ENCODE assay signal across 1 cellular context in the genomic region with DNA sequence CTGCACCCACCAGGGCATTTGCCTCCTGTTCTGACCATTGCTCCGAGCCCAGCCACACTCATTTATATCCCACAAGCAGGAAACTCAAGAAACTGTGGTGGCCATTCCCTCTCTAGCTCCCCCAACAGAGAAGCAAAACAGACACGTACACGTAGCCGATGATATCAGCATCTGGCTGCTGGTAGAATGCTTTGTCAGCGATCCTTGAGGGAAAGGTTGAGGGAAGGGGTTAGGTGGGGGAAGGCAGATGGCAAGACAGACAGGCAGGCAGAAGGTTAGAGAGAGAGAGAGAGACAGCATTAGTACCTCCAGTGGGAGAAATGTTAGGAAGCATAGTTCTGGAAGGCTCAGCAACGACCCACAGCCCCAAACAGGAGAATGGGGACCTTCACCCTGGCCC.
TF ChIP-seq lines count a peak whose summit lies in the region.

No MANE protein-coding gene starts in this region.

TF ChIP-seq in K562, 482 proteins besides CTCF, POLR2A, EP300 and RAD21 (continued from another document):
- TF ChIP-seq, protein P1, sequence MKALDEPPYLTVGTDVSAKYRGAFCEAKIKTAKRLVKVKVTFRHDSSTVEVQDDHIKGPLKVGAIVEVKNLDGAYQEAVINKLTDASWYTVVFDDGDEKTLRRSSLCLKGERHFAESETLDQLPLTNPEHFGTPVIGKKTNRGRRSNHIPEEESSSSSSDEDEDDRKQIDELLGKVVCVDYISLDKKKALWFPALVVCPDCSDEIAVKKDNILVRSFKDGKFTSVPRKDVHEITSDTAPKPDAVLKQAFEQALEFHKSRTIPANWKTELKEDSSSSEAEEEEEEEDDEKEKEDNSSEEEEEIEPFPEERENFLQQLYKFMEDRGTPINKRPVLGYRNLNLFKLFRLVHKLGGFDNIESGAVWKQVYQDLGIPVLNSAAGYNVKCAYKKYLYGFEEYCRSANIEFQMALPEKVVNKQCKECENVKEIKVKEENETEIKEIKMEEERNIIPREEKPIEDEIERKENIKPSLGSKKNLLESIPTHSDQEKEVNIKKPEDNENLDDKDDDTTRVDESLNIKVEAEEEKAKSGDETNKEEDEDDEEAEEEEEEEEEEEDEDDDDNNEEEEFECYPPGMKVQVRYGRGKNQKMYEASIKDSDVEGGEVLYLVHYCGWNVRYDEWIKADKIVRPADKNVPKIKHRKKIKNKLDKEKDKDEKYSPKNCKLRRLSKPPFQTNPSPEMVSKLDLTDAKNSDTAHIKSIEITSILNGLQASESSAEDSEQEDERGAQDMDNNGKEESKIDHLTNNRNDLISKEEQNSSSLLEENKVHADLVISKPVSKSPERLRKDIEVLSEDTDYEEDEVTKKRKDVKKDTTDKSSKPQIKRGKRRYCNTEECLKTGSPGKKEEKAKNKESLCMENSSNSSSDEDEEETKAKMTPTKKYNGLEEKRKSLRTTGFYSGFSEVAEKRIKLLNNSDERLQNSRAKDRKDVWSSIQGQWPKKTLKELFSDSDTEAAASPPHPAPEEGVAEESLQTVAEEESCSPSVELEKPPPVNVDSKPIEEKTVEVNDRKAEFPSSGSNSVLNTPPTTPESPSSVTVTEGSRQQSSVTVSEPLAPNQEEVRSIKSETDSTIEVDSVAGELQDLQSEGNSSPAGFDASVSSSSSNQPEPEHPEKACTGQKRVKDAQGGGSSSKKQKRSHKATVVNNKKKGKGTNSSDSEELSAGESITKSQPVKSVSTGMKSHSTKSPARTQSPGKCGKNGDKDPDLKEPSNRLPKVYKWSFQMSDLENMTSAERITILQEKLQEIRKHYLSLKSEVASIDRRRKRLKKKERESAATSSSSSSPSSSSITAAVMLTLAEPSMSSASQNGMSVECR (CRISPR knock-in tag; IDR thresholded peaks at IDR 0.05), result no peak
- no peak for TF ChIP-seq SRSF3 (IDR thresholded peaks at IDR 0.05; ENCODE audit: insufficient read depth, low read length)
- TF ChIP-seq, protein P2, sequence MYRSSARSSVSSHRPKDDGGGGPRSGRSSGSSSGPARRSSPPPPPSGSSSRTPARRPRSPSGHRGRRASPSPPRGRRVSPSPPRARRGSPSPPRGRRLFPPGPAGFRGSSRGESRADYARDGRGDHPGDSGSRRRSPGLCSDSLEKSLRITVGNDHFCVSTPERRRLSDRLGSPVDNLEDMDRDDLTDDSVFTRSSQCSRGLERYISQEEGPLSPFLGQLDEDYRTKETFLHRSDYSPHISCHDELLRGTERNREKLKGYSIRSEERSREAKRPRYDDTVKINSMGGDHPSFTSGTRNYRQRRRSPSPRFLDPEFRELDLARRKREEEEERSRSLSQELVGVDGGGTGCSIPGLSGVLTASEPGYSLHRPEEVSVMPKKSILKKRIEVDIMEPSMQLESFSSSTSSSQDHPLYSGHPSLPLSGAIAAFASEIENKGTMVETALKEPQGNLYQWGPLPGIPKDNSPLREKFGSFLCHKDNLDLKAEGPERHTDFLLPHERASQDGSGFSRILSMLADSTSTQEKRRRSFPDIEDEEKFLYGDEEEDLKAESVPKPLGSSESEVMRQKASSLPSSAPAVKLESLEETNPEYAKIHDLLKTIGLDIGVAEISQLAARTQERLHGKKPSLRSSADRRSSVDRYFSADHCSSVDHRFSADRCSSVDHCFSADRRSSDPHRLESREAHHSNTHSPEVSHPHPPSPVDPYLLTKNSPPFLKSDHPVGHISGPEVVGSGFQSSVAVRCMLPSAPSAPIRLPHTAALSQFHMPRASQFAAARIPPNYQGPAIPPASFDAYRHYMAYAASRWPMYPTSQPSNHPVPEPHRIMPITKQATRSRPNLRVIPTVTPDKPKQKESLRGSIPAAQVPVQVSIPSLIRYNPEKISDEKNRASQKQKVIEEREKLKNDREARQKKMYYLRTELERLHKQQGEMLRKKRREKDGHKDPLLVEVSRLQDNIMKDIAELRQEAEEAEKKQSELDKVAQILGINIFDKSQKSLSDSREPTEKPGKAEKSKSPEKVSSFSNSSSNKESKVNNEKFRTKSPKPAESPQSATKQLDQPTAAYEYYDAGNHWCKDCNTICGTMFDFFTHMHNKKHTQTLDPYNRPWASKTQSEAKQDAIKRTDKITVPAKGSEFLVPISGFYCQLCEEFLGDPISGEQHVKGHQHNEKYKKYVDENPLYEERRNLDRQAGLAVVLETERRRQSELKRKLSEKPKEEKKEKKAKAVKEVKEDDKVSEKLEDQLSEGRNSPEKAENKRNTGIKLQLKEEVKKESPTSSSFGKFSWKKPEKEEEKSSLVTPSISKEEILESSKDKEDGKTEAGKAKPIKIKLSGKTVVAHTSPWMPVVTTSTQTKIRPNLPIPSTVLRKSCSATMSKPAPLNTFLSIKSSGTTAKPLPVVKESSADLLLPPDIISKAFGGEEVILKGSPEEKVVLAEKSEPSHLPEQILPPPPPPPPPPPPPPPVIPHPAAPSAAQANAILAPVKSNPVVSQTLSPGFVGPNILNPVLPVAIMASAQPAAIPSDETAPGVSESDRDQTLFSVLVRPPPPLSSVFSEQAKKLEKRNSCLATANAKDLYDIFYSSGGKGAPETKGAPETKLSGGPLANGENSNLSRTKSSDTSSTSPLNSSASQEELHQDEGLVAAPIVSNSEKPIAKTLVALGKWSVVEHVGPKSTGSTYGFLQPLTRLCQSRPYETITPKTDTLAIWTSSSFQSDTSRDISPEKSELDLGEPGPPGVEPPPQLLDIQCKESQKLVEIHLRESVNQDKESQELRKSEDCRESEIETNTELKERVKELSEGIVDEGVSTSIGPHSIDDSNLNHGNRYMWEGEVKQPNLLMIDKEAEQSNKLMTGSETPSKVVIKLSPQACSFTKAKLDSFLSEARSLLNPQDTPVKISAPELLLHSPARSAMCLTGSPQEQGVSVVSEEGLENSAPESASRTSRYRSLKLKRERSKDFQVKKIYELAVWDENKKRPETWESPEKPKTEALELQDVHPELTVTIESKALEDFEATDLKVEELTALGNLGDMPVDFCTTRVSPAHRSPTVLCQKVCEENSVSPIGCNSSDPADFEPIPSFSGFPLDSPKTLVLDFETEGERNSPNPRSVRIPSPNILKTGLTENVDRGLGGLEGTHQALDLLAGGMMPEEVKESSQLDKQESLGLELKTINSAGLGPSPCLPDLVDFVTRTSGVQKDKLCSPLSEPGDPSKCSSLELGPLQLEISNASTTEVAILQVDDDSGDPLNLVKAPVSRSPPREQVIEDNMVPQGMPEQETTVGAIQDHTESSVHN (IDR thresholded peaks at IDR 0.05; ENCODE audit: borderline replicate concordance in 1 of 2, low read depth in 1 of 2), result 0 out of 4 replicates have a peak, but pooled peaks of 1 of the 2 experiments have one; percentile 62
- TF ChIP-seq ZNF232 (CRISPR knock-in tag; IDR thresholded peaks at IDR 0.05), result no peak
- TF ChIP-seq, protein P3, sequence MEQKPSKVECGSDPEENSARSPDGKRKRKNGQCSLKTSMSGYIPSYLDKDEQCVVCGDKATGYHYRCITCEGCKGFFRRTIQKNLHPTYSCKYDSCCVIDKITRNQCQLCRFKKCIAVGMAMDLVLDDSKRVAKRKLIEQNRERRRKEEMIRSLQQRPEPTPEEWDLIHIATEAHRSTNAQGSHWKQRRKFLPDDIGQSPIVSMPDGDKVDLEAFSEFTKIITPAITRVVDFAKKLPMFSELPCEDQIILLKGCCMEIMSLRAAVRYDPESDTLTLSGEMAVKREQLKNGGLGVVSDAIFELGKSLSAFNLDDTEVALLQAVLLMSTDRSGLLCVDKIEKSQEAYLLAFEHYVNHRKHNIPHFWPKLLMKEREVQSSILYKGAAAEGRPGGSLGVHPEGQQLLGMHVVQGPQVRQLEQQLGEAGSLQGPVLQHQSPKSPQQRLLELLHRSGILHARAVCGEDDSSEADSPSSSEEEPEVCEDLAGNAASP (IDR thresholded peaks at IDR 0.05), result no peak
- TF ChIP-seq NFXL1 (CRISPR knock-in tag; IDR thresholded peaks at IDR 0.05), result no peak
- peak; percentile 100 for TF ChIP-seq ZNF316 (IDR thresholded peaks at IDR 0.05)
- TF ChIP-seq ETV1 (tag; conservative IDR thresholded peaks at IDR 0.05; ENCODE audit: low read depth), result no peak
- peak in 1 of 2 experiments; percentile 46; a peak in 2 of 4 replicates for TF ChIP-seq RCOR1 (IDR thresholded peaks at IDR 0.05; ENCODE audit: borderline replicate concordance in 1 of 2, low read depth in 2 of 2, low read length in 2 of 2)
- TF ChIP-seq STAT5B (CRISPR knock-in tag; IDR thresholded peaks at IDR 0.05), result no peak
- TF ChIP-seq, protein P4, sequence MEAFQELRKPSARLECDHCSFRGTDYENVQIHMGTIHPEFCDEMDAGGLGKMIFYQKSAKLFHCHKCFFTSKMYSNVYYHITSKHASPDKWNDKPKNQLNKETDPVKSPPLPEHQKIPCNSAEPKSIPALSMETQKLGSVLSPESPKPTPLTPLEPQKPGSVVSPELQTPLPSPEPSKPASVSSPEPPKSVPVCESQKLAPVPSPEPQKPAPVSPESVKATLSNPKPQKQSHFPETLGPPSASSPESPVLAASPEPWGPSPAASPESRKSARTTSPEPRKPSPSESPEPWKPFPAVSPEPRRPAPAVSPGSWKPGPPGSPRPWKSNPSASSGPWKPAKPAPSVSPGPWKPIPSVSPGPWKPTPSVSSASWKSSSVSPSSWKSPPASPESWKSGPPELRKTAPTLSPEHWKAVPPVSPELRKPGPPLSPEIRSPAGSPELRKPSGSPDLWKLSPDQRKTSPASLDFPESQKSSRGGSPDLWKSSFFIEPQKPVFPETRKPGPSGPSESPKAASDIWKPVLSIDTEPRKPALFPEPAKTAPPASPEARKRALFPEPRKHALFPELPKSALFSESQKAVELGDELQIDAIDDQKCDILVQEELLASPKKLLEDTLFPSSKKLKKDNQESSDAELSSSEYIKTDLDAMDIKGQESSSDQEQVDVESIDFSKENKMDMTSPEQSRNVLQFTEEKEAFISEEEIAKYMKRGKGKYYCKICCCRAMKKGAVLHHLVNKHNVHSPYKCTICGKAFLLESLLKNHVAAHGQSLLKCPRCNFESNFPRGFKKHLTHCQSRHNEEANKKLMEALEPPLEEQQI (IDR thresholded peaks at IDR 0.05), result no peak
- no peak for TF ChIP-seq MCM7 (IDR thresholded peaks at IDR 0.05)
- no peak for TF ChIP-seq BRCA1 (IDR thresholded peaks at IDR 0.05)
- TF ChIP-seq BRCA1 (CRISPR knock-in tag; IDR thresholded peaks at IDR 0.05), result no peak
- TF ChIP-seq CCNT2 (IDR thresholded peaks at IDR 0.05; ENCODE audit: borderline replicate concordance, extremely low read depth, insufficient read length, low read depth, low read length), result no peak
